21 cellular contexts compared by ENCODE assay signal in genomic region chr1:167922611-167923074, GRCh38. TPM values are rescaled to one million over a fixed set of nuclear protein-coding genes. Genes with fewer than 3 reads are reported as not detected.
A peak's percentile ranks its signal among the peaks of the same experiment; 100 is the strongest.
DNase-seq lines count a peak whose midpoint lies in the region; ATAC-seq and TF ChIP-seq lines count a peak whose summit lies in the region.
"Had no signal": no experiment of that assay in that cellular context is flagged by ENCODE, and none has a peak within 500 bp of the region (broad histone marks: within the 10 kb centered on the region; RNA-seq: fewer than 3 reads in every experiment).

No MANE protein-coding gene starts in this region.

- no CpG with 5 or more reads among the region's 1 CpG for WGBS in trophoblast cell (ENCODE audit: extremely low coverage, insufficient coverage, insufficient read length)

- H3K36me3 Mint-ChIP-seq in HFFc6 (ENCODE audit: low read depth) (peaks cover 7% of the 10 kb centered on the region; the same call in 1 of the 2 replicates), chondrocyte (ENCODE audit: low read depth) (peaks cover 8% of the 10 kb centered on the region)

- no peak overlapping the region for H3K23ac ChIP-seq in trophoblast cell (ENCODE audit: low read length)

- H3K27me3 Mint-ChIP-seq in HFFc6 (ENCODE audit: insufficient read depth): no peaks in the 10 kb centered on the region
- H3K27me3 Mint-ChIP-seq in chondrocyte (ENCODE audit: low read depth): no peaks in the 10 kb centered on the region
- H3K27me3 Mint-ChIP-seq: central memory CD8-positive, alpha-beta T cell; stimulated activated naive CD8-positive, alpha-beta T cell treated with anti-CD3 and anti-CD28 coated beads, Interleukin-15, amount 100 ng/mL, for 72 hours had no signal

- H2BK120ac ChIP-seq in trophoblast cell (ENCODE audit: insufficient read depth, low read length, poor library complexity): no peak overlapping the region

- no peak overlapping the region for H4K91ac ChIP-seq in trophoblast cell (ENCODE audit: low read depth, low read length)

- H3K27ac ChIP-seq in trophoblast cell (ENCODE audit: low read depth, low read length): no peak overlapping the region
- no peak overlapping the region for H3K27ac ChIP-seq in substantia nigra (ENCODE audit: low read depth, low read length, poor library complexity, severe bottlenecking)
- H3K27ac ChIP-seq: KMS-11, neutrophil, right lobe of liver had no signal

- DNase-seq in Caki2 (ENCODE audit: low read depth) (peak; percentile 43), HFFc6 (peak; percentile 42), chondrocyte (ENCODE audit: low spot score) (no peak), trophoblast cell (peak; percentile 17 to 79), NCI-H1417 (lab: John Stamatoyannopoulos, UW) (no peak), substantia nigra (lab: John Stamatoyannopoulos, UW) (no peak)
- DNase-seq: activated CD4-positive, alpha-beta T cell treated with anti-CD3 and anti-CD28 coated beads for 4 hours; activated gamma-delta T cell; COR-L47; effector CD4-positive, alpha-beta T cell; hippocampal formation; kidney; mucosa of descending colon; NCI-H1417 treated with DMSO at 0.1 percent for 48 hours; right lobe of liver; stimulated activated CD4-positive, alpha-beta T cell treated with anti-CD3 and anti-CD28 coated beads, Interleukin-2, amount 100 ng/mL, for 24 hours; stimulated activated naive CD8-positive, alpha-beta T cell treated with anti-CD3 and anti-CD28 coated beads, Interleukin-15, amount 100 ng/mL, for 72 hours had no signal

- H3K4me3 Mint-ChIP-seq in HFFc6 (peak overlapping the region; percentile 57), chondrocyte (ENCODE audit: unreplicated experiment) (no peak overlapping the region)
- H3K4me3 Mint-ChIP-seq: central memory CD8-positive, alpha-beta T cell; stimulated activated naive CD8-positive, alpha-beta T cell treated with anti-CD3 and anti-CD28 coated beads, Interleukin-15, amount 100 ng/mL, for 72 hours had no signal

- no peaks in the 10 kb centered on the region for H3K9me3 ChIP-seq in trophoblast cell (ENCODE audit: insufficient read depth, low read depth, low read length)
- H3K9me3 ChIP-seq: mucosa of descending colon, neutrophil, right lobe of liver had no signal

- peaks cover 0 to 2% of the 10 kb centered on the region in 2 experiments for H3K4me1 ChIP-seq in trophoblast cell (ENCODE audit: control insufficient read depth in 1 of 2, insufficient read depth in 2 of 2, low read length in 2 of 2)

- H3K79me2 ChIP-seq in trophoblast cell (ENCODE audit: control insufficient read depth, insufficient read depth, low read length, poor library complexity): no peaks in the 10 kb centered on the region

- ATAC-seq in GM18909 (IDR thresholded peaks at IDR 0.05; ENCODE audit: poor library complexity, unreplicated experiment): no peak
- ATAC-seq: mucosa of descending colon; right lobe of liver; stimulated activated naive CD8-positive, alpha-beta T cell treated with anti-CD3 and anti-CD28 coated beads, Interleukin-15, amount 100 ng/mL, for 72 hours had no signal

- no peak overlapping the region for H3K18ac ChIP-seq in trophoblast cell (ENCODE audit: low read length)

- no peak overlapping the region for H2AFZ ChIP-seq in trophoblast cell (ENCODE audit: insufficient read depth, low read length, poor library complexity)

- H3K9me3 Mint-ChIP-seq in HFFc6: no peaks in the 10 kb centered on the region
- H3K9me3 Mint-ChIP-seq in chondrocyte (ENCODE audit: low read depth): no peaks in the 10 kb centered on the region
- H3K9me3 Mint-ChIP-seq: central memory CD8-positive, alpha-beta T cell; stimulated activated naive CD8-positive, alpha-beta T cell treated with anti-CD3 and anti-CD28 coated beads, Interleukin-15, amount 100 ng/mL, for 72 hours had no signal

- peaks cover 0 to 3% of the 10 kb centered on the region in 2 experiments for H3K36me3 ChIP-seq in trophoblast cell (ENCODE audit: control insufficient read depth in 1 of 2, insufficient read depth in 2 of 2, low read length in 2 of 2)

- H3K4me3 ChIP-seq in trophoblast cell (ENCODE audit: low read depth, low read length): no peak overlapping the region
- H3K4me3 ChIP-seq: mucosa of descending colon, right lobe of liver had no signal

- no peak overlapping the region for H3K9ac ChIP-seq in trophoblast cell (ENCODE audit: low read length)
- H3K9ac ChIP-seq: KMS-11 had no signal

- H4K8ac ChIP-seq in trophoblast cell (ENCODE audit: low read depth, low read length): no peak overlapping the region

- H3K27ac Mint-ChIP-seq in HFFc6 (peak overlapping the region; percentile 79), chondrocyte (ENCODE audit: unreplicated experiment) (peak overlapping the region; percentile 52)
- H3K27ac Mint-ChIP-seq: stimulated activated naive CD8-positive, alpha-beta T cell treated with anti-CD3 and anti-CD28 coated beads, Interleukin-15, amount 100 ng/mL, for 72 hours had no signal

- H2BK12ac ChIP-seq in trophoblast cell (ENCODE audit: low read length): no peak overlapping the region

- H3K4ac ChIP-seq in trophoblast cell (ENCODE audit: low read depth, low read length): no peak overlapping the region

- no peak overlapping the region for H3K14ac ChIP-seq in trophoblast cell (ENCODE audit: low read length)

- no peak overlapping the region for H4K12ac ChIP-seq in trophoblast cell (ENCODE audit: low read depth, low read length)

- H2BK5ac ChIP-seq in trophoblast cell (ENCODE audit: low read depth, low read length, poor library complexity): no peak overlapping the region

- no peak overlapping the region for H2AK5ac ChIP-seq in trophoblast cell (ENCODE audit: low read length)

- in situ Hi-C loops in Caki2 (cut with HindIII; ENCODE audit: low pct_unique_long_range_greater_than_20kb, low sequenced_read_pairs): no loop called here

- no peak overlapping the region for H3K4me2 ChIP-seq in trophoblast cell (ENCODE audit: low read length)
- H3K4me2 ChIP-seq: KMS-11 had no signal

- H3K4me1 Mint-ChIP-seq in HFFc6 (ENCODE audit: low read depth) (peaks cover 30% of the 10 kb centered on the region), chondrocyte (ENCODE audit: low read depth) (peaks cover 33% of the 10 kb centered on the region)

- TF ChIP-seq CTCF in HFFc6 (IDR thresholded peaks at IDR 0.05) (no peak), chondrocyte (IDR thresholded peaks at IDR 0.05) (no peak)

- H3K79me1 ChIP-seq in trophoblast cell (ENCODE audit: low read length): no peaks in the 10 kb centered on the region

- H3K27me3 ChIP-seq in trophoblast cell (ENCODE audit: insufficient read depth, low read length): no peaks in the 10 kb centered on the region
- H3K27me3 ChIP-seq: neutrophil, right lobe of liver had no signal

RNA-seq across cellular contexts. Expression of gene ADCY10, which starts 8.7 kb away (rescaled TPM):
- 0.20 TPM in 1 of 2 replicates, not detected in the other for total RNA-seq in Caki2 (2014; rRNA removed; shearing (Covaris generic); ENCODE audit: low replicate concordance)
- total RNA-seq in HFFc6 (2021; fragmentation: NEBNext Ultra II Directional; extraction: Animal tissue kit (Norgen Biotek cat#: 25700)): under 1 TPM in 4 of 6 experiments, not detected in 2; 0.12 to 0.22 (median 0.17) TPM
- total RNA-seq in chondrocyte: 0.07 to 0.51 TPM (median 0.10 TPM) in 3 replicates
- polyA plus RNA-seq in trophoblast cell (2013): 1.3 TPM in 2 replicates

RNA-seq across cellular contexts. Expression of gene DCAF6, which starts 13.8 kb away (rescaled TPM):
- total RNA-seq in Caki2 (2014; rRNA removed; shearing (Covaris generic); ENCODE audit: low replicate concordance): 69.3 and 75.1 TPM in 2 replicates
- total RNA-seq in HFFc6 (2021; fragmentation: NEBNext Ultra II Directional; extraction: Animal tissue kit (Norgen Biotek cat#: 25700)): 10 to 100 TPM; 52.5 to 59.4 (median 55.3) TPM
- total RNA-seq in chondrocyte: 48.0 to 53.2 TPM (median 49.4 TPM) in 3 replicates
- 75.9 and 76.4 TPM in 2 replicates for polyA plus RNA-seq in trophoblast cell (2013)

RNA-seq across cellular contexts. Expression of gene MPC2, which starts 14.2 kb away (rescaled TPM):
- 265 and 267 TPM in 2 replicates for total RNA-seq in Caki2 (2014; rRNA removed; shearing (Covaris generic); ENCODE audit: low replicate concordance)
- 100 to 1,000 TPM; 109 to 124 (median 119) TPM for total RNA-seq in HFFc6 (2021; fragmentation: NEBNext Ultra II Directional; extraction: Animal tissue kit (Norgen Biotek cat#: 25700))
- 50.4 to 65.1 TPM (median 51.6 TPM) in 3 replicates for total RNA-seq in chondrocyte
- polyA plus RNA-seq in trophoblast cell (2013): 61.6 and 67.9 TPM in 2 replicates

Comparison
In these comparisons a context has a peak if more than half of its experiments do, and no peak if none do; other contexts are left out.
1. DNase-seq: peak in Caki2 (single experiment), HFFc6 (single experiment) and trophoblast cell (2 of 2); none in chondrocyte (single experiment), NCI-H1417 (0 of 3) and substantia nigra (0 of 49).